In the genomic region with DNA sequence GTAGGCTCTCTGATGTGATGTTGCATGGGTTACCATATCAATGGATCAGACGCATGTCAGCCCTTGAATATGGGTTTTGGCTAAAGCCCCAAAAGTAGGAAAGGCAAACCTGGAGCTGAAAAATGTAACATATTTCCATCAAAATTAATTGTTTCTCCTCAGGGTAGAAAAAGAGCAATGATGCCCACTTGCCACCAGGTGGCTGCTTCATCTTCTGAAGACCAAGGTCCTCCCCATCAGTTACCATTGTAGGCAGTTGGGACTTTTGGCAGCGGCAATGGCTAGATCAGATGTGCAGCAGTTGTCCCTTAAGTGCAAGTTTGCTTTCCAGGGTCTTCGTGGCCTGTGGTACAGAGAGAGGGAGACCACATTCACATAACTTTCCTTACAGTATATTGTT, we compare ENCODE assay signal across 8 cellular contexts.
A peak's percentile ranks its signal among the peaks of the same experiment; 100 is the strongest.
DNase-seq lines count a peak whose midpoint lies in the region; ATAC-seq and FAIRE-seq lines count a peak whose summit lies in the region.

No MANE protein-coding gene starts in this region.

- H3K27ac Mint-ChIP-seq in activated CD8-positive, alpha-beta memory T cell treated with anti-CD3 and anti-CD28 coated beads, Interleukin-2, amount 10 ng/mL, durations not matched to agents 7 days and 5 days: no peak overlapping the region
- no peak overlapping the region for H3K27ac Mint-ChIP-seq in activated CD4-positive, alpha-beta T cell treated with anti-CD3 and anti-CD28 coated beads, Interleukin-2, amount 10 ng/mL, durations not matched to agents 7 days and 5 days
- no peak overlapping the region for H3K27ac Mint-ChIP-seq in T-helper 17 cell

- ATAC-seq in activated CD8-positive, alpha-beta memory T cell treated with anti-CD3 and anti-CD28 coated beads, Interleukin-2, amount 10 ng/mL, durations not matched to agents 7 days and 5 days: no peak
- ATAC-seq in GM21619 (IDR thresholded peaks at IDR 0.05; ENCODE audit: unreplicated experiment): peak; percentile 76
- peak; percentile 46 for ATAC-seq in left colon
- ATAC-seq in T-helper 17 cell: no peak

- no peaks in the 10 kb centered on the region for H3K36me3 Mint-ChIP-seq in activated CD8-positive, alpha-beta memory T cell treated with anti-CD3 and anti-CD28 coated beads, Interleukin-2, amount 10 ng/mL, durations not matched to agents 7 days and 5 days
- H3K36me3 Mint-ChIP-seq in activated CD4-positive, alpha-beta T cell treated with anti-CD3 and anti-CD28 coated beads, Interleukin-2, amount 10 ng/mL, durations not matched to agents 7 days and 5 days (ENCODE audit: low read depth): no peaks in the 10 kb centered on the region
- H3K36me3 Mint-ChIP-seq in T-helper 17 cell (ENCODE audit: low read depth): no peaks in the 10 kb centered on the region

- no peak for FAIRE-seq in HTR-8/SVneo (lab: Jason Lieb, UNC)

- H3K4me1 Mint-ChIP-seq in activated CD8-positive, alpha-beta memory T cell treated with anti-CD3 and anti-CD28 coated beads, Interleukin-2, amount 10 ng/mL, durations not matched to agents 7 days and 5 days: no peaks in the 10 kb centered on the region
- H3K4me1 Mint-ChIP-seq in activated CD4-positive, alpha-beta T cell treated with anti-CD3 and anti-CD28 coated beads, Interleukin-2, amount 10 ng/mL, durations not matched to agents 7 days and 5 days: no peaks in the 10 kb centered on the region
- H3K4me1 Mint-ChIP-seq in T-helper 17 cell: peaks cover 5% of the 10 kb centered on the region

- H3K27me3 Mint-ChIP-seq in activated CD8-positive, alpha-beta memory T cell treated with anti-CD3 and anti-CD28 coated beads, Interleukin-2, amount 10 ng/mL, durations not matched to agents 7 days and 5 days: peaks cover 5% of the 10 kb centered on the region
- H3K27me3 Mint-ChIP-seq in activated CD4-positive, alpha-beta T cell treated with anti-CD3 and anti-CD28 coated beads, Interleukin-2, amount 10 ng/mL, durations not matched to agents 7 days and 5 days: peaks cover 2% of the 10 kb centered on the region
- H3K27me3 Mint-ChIP-seq in T-helper 17 cell: peaks cover 37% of the 10 kb centered on the region

- H3K4me3 Mint-ChIP-seq in activated CD8-positive, alpha-beta memory T cell treated with anti-CD3 and anti-CD28 coated beads, Interleukin-2, amount 10 ng/mL, durations not matched to agents 7 days and 5 days: no peak overlapping the region
- H3K4me3 Mint-ChIP-seq in activated CD4-positive, alpha-beta T cell treated with anti-CD3 and anti-CD28 coated beads, Interleukin-2, amount 10 ng/mL, durations not matched to agents 7 days and 5 days: no peak overlapping the region
- H3K4me3 Mint-ChIP-seq in T-helper 17 cell: no peak overlapping the region

- no peaks in the 10 kb centered on the region for H3K9me3 Mint-ChIP-seq in activated CD8-positive, alpha-beta memory T cell treated with anti-CD3 and anti-CD28 coated beads, Interleukin-2, amount 10 ng/mL, durations not matched to agents 7 days and 5 days (ENCODE audit: low read depth)
- H3K9me3 Mint-ChIP-seq in activated CD4-positive, alpha-beta T cell treated with anti-CD3 and anti-CD28 coated beads, Interleukin-2, amount 10 ng/mL, durations not matched to agents 7 days and 5 days: no peaks in the 10 kb centered on the region

- no peaks in the 10 kb centered on the region for H3K9me3 ChIP-seq in T-helper 17 cell (ENCODE audit: control insufficient read depth, low read length, poor library complexity, severe bottlenecking)

- intact Hi-C loops in left colon (cut with DNase I, micrococcal nuclease): no loop called here

- peak; percentile 14 for DNase-seq in activated CD8-positive, alpha-beta memory T cell treated with anti-CD3 and anti-CD28 coated beads, Interleukin-2, amount 50 U/mL, for 4 hours
- DNase-seq in activated CD8-positive, alpha-beta memory T cell treated with anti-CD3 and anti-CD28 coated beads, Interleukin-2, amount 10 ng/mL, durations not matched to agents 7 days and 5 days: no peak
- peak; percentile 22 for DNase-seq in HTR-8/SVneo (ENCODE audit: insufficient read length, low spot score)
- DNase-seq in activated CD4-positive, alpha-beta T cell treated with anti-CD3 and anti-CD28 coated beads, Interleukin-2, amount 10 ng/mL, durations not matched to agents 7 days and 5 days: peak; percentile 14
- DNase-seq in left colon: peak in 1 of 2 donors; percentile 6
- DNase-seq in GF-D8 (lab: John Stamatoyannopoulos, UW): no peak
- DNase-seq in T-helper 17 cell: no peak

- POLR2A ChIA-PET in activated CD4-positive, alpha-beta T cell treated with anti-CD3 and anti-CD28 coated beads, Interleukin-2, amount 10 ng/mL, durations not matched to agents 7 days and 5 days (lab: Charles Lee): no interaction called here

- CTCF ChIA-PET in activated CD8-positive, alpha-beta memory T cell treated with anti-CD3 and anti-CD28 coated beads, Interleukin-2, amount 10 ng/mL, durations not matched to agents 7 days and 5 days (lab: Charles Lee): no interaction called here
- CTCF ChIA-PET in activated CD4-positive, alpha-beta T cell treated with anti-CD3 and anti-CD28 coated beads, Interleukin-2, amount 10 ng/mL, durations not matched to agents 7 days and 5 days (lab: Charles Lee): no interaction called here

Comparison
In these comparisons a context has a peak if more than half of its experiments do, and no peak if none do; other contexts are left out.
1. DNase-seq: peak in activated CD8-positive, alpha-beta memory T cell treated with anti-CD3 and anti-CD28 coated beads, Interleukin-2, amount 50 U/mL, for 4 hours (single experiment), HTR-8/SVneo (single experiment) and activated CD4-positive, alpha-beta T cell treated with anti-CD3 and anti-CD28 coated beads, Interleukin-2, amount 10 ng/mL, durations not matched to agents 7 days and 5 days (single experiment); none in activated CD8-positive, alpha-beta memory T cell treated with anti-CD3 and anti-CD28 coated beads, Interleukin-2, amount 10 ng/mL, durations not matched to agents 7 days and 5 days (single experiment), GF-D8 (single experiment) and T-helper 17 cell (0 of 3).
2. ATAC-seq: peak in GM21619 (single experiment) and left colon (single experiment); none in activated CD8-positive, alpha-beta memory T cell treated with anti-CD3 and anti-CD28 coated beads, Interleukin-2, amount 10 ng/mL, durations not matched to agents 7 days and 5 days (single experiment) and T-helper 17 cell (single experiment).